In the genomic region with DNA sequence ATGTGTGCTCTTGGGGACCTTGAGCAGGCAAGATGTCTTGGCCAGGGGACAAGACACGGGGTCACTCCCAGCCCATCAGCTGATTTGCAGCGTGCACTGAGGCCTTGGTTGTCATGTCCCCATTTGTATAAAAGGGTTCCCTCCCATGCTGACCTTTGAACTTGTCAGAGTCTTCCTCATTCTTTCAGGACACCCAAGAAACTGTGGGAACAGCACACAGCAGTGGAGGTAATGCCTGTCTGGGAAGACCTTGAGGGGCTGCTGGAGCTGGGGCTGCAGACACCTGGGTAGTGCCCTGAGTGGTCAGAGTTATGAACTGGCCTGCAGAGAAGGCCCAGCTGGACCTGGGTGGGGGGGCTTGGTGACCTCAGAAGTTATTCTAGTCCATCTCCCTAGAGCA, we compare ENCODE assay signal across 8 cellular contexts. TPM values are rescaled to one million over a fixed set of nuclear protein-coding genes. Genes with fewer than 3 reads are reported as not detected.
"Had no signal": no experiment of that assay in that cellular context is flagged by ENCODE, and none has a peak within 500 bp of the region (broad histone marks: within the 10 kb centered on the region; RNA-seq: fewer than 3 reads in every experiment).

No MANE protein-coding gene starts in this region.

- H3K27ac Mint-ChIP-seq: GM23338, HFFc6 had no signal

- H2AFZ ChIP-seq: GM23338 had no signal

- H3K4me3 ChIP-seq: GM23338, HAP-1 had no signal

- H3K4me3 Mint-ChIP-seq: GM23338, HFFc6 had no signal

- H3K36me3 ChIP-seq: HAP-1 had no signal

- H3K4me2 ChIP-seq: GM23338 had no signal

- H3K9me3 Mint-ChIP-seq: GM23338, HFFc6 had no signal

- H3K4me1 Mint-ChIP-seq: GM23338 had no signal

- DNase-seq: H7, HFFc6, IMR-90, KBM-7 had no signal

- H3K9me3 ChIP-seq: HAP-1 had no signal

- ATAC-seq: GM23338, HCT116 had no signal

- FAIRE-seq: HTR-8/SVneo had no signal

RNA-seq across cellular contexts. Expression of gene DMBX1, which starts 49.2 kb away (rescaled TPM):
- total RNA-seq: GM23338, HFFc6, IMR-90 had no signal
- polyA plus RNA-seq: IMR-90 had no signal
